ENCODE assay signal across 1 cellular context in genomic region chr7:43729214-43729923, GRCh38.
TF ChIP-seq lines count a peak whose summit lies in the region.

Gene COA1, minus strand, starts transcription at chr7:43729523. Its CDS starts 80,909 bp downstream, at chr7:43648614.

TF ChIP-seq in HepG2, 621 proteins besides CTCF, POLR2A, EP300 and RAD21 (continued from another document and continues in another):
- TF ChIP-seq KDM4B (CRISPR knock-in tag; IDR thresholded peaks at IDR 0.05) (peak; percentile 51; the same call in 1 of the 2 replicates), ZUFSP (CRISPR knock-in tag; IDR thresholded peaks at IDR 0.05; ENCODE audit: borderline replicate concordance) (0 out of 2 replicates have a peak, but pooled peaks have one; percentile 83), PRDM10 (CRISPR knock-in tag; IDR thresholded peaks at IDR 0.05; ENCODE audit: low read depth) (no peak), ZNF772 (CRISPR knock-in tag; IDR thresholded peaks at IDR 0.05) (0 out of 2 replicates have a peak, but pooled peaks have one; percentile 56), CCDC6 (CRISPR knock-in tag; IDR thresholded peaks at IDR 0.05) (peak; percentile 51; the same call in 1 of the 2 replicates), ZFAT (CRISPR knock-in tag; conservative IDR thresholded peaks at IDR 0.05) (0 out of 2 replicates have a peak, but pooled peaks have one; percentile 60), HNF4G (IDR thresholded peaks at IDR 0.05; ENCODE audit: borderline replicate concordance, low read depth, low read length) (no peak), HNF4G (CRISPR knock-in tag; IDR thresholded peaks at IDR 0.05; ENCODE audit: borderline replicate concordance, low read depth) (no peak; the same call in 1 of the 2 replicates), ZNF510 (CRISPR knock-in tag; IDR thresholded peaks at IDR 0.05; ENCODE audit: low read depth) (peak; percentile 56; the same call in 1 of the 2 replicates), ZNF703 (CRISPR knock-in tag; IDR thresholded peaks at IDR 0.05; ENCODE audit: borderline replicate concordance) (peak; percentile 83), ZFP36L1 (CRISPR knock-in tag; IDR thresholded peaks at IDR 0.05) (0 out of 2 replicates have a peak, but pooled peaks have one; percentile 56), ZNF607 (CRISPR knock-in tag; IDR thresholded peaks at IDR 0.05; ENCODE audit: borderline replicate concordance) (peak; percentile 65; the same call in 1 of the 2 replicates), ZHX2 (IDR thresholded peaks at IDR 0.05; ENCODE audit: low read depth) (peak; percentile 55; the same call in 1 of the 2 replicates), ZHX2 (CRISPR knock-in tag; IDR thresholded peaks at IDR 0.05; ENCODE audit: borderline replicate concordance) (no peak), MATR3 (CRISPR knock-in tag; IDR thresholded peaks at IDR 0.05) (no peak), HMGXB3 (CRISPR knock-in tag; IDR thresholded peaks at IDR 0.05; ENCODE audit: borderline replicate concordance) (no peak), ZNF562 (CRISPR knock-in tag; IDR thresholded peaks at IDR 0.05; ENCODE audit: borderline replicate concordance) (no peak), ZNF430 (CRISPR knock-in tag; IDR thresholded peaks at IDR 0.05) (no peak), ZNF564 (CRISPR knock-in tag; IDR thresholded peaks at IDR 0.05) (peak; percentile 72; the same call in 1 of the 2 replicates), ZNF746 (CRISPR knock-in tag; IDR thresholded peaks at IDR 0.05) (peak; percentile 76), ZNF704 (CRISPR knock-in tag; IDR thresholded peaks at IDR 0.05; ENCODE audit: borderline replicate concordance) (peak; percentile 50; the same call in 1 of the 2 replicates), ZNF280B (CRISPR knock-in tag; IDR thresholded peaks at IDR 0.05; ENCODE audit: borderline replicate concordance) (no peak), ZBTB7A (CRISPR knock-in tag; IDR thresholded peaks at IDR 0.05) (no peak), NR2F6 (IDR thresholded peaks at IDR 0.05) (no peak), NR2F6 (CRISPR knock-in tag; IDR thresholded peaks at IDR 0.05) (peak; percentile 10; the same call in 1 of the 2 replicates), CBX2 (IDR thresholded peaks at IDR 0.05; ENCODE audit: low read depth, low read length) (no peak), CBX2 (CRISPR knock-in tag; IDR thresholded peaks at IDR 0.05; ENCODE audit: low read depth) (no peak), TAF15 (IDR thresholded peaks at IDR 0.05; ENCODE audit: low read depth, low read length, poor library complexity, severe bottlenecking) (no peak), ZNF143 (CRISPR knock-in tag; IDR thresholded peaks at IDR 0.05) (peak; percentile 68), ZNF839 (CRISPR knock-in tag; IDR thresholded peaks at IDR 0.05; ENCODE audit: borderline replicate concordance) (no peak), ZKSCAN5 (CRISPR knock-in tag; IDR thresholded peaks at IDR 0.05) (no peak), ZNF512B (CRISPR knock-in tag; IDR thresholded peaks at IDR 0.05; ENCODE audit: borderline replicate concordance) (peak; percentile 44; the same call in 1 of the 2 replicates), ZNF891 (CRISPR knock-in tag; IDR thresholded peaks at IDR 0.05) (peak; percentile 94; the same call in 1 of the 2 replicates), XRCC5 (optimal IDR thresholded peaks at IDR 0.05; ENCODE audit: low read length) (peak; percentile 89)
